ENCODE assay signal across 2 cellular contexts in the genomic region with DNA sequence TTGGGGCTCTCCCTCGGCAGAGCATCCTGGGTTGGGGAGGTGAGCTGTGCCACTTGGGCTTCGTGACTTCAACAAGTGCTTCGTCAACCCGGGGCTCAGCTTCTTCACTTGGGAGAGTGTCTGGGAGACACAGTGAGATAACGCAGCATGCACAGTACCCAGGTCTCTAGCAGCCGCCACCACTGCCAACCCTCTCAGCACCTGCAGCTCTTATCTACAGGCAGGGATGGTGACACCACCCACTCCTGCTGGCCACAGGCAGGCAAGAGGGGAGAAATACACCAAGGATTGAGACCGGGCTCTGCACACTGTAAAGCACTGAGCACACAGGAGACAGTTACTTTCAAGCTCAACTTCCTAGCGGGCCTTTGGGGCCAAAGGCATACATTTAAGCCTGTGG.
A peak's percentile ranks its signal among the peaks of the same experiment; 100 is the strongest.
TF ChIP-seq lines count a peak whose summit lies in the region.

No MANE protein-coding gene starts in this region.

TF ChIP-seq in HCT116, 20 proteins besides CTCF, POLR2A, EP300 and RAD21:
- TF ChIP-seq CEBPB (IDR thresholded peaks at IDR 0.05; ENCODE audit: low read depth) = no peak
- no peak for TF ChIP-seq TCF7L2 (IDR thresholded peaks at IDR 0.05; ENCODE audit: borderline replicate concordance, extremely low read depth, insufficient read depth, insufficient read length)
- TF ChIP-seq, protein P1, sequence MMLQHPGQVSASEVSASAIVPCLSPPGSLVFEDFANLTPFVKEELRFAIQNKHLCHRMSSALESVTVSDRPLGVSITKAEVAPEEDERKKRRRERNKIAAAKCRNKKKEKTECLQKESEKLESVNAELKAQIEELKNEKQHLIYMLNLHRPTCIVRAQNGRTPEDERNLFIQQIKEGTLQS (IDR thresholded peaks at IDR 0.05) = no peak
- TF ChIP-seq ZFX (IDR thresholded peaks at IDR 0.05) = no peak
- no peak for TF ChIP-seq SIN3A (IDR thresholded peaks at IDR 0.05; ENCODE audit: low read depth)
- TF ChIP-seq SP1 (IDR thresholded peaks at IDR 0.05; ENCODE audit: low read depth) = no peak
- no peak for TF ChIP-seq FOSL1 (IDR thresholded peaks at IDR 0.05; ENCODE audit: low read depth)
- no peak for TF ChIP-seq POLR2AphosphoS5 (IDR thresholded peaks at IDR 0.05; ENCODE audit: low read depth, low read length)
- TF ChIP-seq, protein P2, sequence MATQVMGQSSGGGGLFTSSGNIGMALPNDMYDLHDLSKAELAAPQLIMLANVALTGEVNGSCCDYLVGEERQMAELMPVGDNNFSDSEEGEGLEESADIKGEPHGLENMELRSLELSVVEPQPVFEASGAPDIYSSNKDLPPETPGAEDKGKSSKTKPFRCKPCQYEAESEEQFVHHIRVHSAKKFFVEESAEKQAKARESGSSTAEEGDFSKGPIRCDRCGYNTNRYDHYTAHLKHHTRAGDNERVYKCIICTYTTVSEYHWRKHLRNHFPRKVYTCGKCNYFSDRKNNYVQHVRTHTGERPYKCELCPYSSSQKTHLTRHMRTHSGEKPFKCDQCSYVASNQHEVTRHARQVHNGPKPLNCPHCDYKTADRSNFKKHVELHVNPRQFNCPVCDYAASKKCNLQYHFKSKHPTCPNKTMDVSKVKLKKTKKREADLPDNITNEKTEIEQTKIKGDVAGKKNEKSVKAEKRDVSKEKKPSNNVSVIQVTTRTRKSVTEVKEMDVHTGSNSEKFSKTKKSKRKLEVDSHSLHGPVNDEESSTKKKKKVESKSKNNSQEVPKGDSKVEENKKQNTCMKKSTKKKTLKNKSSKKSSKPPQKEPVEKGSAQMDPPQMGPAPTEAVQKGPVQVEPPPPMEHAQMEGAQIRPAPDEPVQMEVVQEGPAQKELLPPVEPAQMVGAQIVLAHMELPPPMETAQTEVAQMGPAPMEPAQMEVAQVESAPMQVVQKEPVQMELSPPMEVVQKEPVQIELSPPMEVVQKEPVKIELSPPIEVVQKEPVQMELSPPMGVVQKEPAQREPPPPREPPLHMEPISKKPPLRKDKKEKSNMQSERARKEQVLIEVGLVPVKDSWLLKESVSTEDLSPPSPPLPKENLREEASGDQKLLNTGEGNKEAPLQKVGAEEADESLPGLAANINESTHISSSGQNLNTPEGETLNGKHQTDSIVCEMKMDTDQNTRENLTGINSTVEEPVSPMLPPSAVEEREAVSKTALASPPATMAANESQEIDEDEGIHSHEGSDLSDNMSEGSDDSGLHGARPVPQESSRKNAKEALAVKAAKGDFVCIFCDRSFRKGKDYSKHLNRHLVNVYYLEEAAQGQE (IDR thresholded peaks at IDR 0.05; ENCODE audit: low read depth) = no peak
- TF ChIP-seq, protein P3, sequence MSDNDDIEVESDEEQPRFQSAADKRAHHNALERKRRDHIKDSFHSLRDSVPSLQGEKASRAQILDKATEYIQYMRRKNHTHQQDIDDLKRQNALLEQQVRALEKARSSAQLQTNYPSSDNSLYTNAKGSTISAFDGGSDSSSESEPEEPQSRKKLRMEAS (IDR thresholded peaks at IDR 0.05) = no peak
- TF ChIP-seq, protein P4, sequence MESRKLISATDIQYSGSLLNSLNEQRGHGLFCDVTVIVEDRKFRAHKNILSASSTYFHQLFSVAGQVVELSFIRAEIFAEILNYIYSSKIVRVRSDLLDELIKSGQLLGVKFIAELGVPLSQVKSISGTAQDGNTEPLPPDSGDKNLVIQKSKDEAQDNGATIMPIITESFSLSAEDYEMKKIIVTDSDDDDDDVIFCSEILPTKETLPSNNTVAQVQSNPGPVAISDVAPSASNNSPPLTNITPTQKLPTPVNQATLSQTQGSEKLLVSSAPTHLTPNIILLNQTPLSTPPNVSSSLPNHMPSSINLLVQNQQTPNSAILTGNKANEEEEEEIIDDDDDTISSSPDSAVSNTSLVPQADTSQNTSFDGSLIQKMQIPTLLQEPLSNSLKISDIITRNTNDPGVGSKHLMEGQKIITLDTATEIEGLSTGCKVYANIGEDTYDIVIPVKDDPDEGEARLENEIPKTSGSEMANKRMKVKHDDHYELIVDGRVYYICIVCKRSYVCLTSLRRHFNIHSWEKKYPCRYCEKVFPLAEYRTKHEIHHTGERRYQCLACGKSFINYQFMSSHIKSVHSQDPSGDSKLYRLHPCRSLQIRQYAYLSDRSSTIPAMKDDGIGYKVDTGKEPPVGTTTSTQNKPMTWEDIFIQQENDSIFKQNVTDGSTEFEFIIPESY (IDR thresholded peaks at IDR 0.05; ENCODE audit: extremely low read depth, insufficient replicate concordance, low read length) = no peak
- no peak for TF ChIP-seq ZNF274 (IDR thresholded peaks at IDR 0.05; ENCODE audit: low read depth, low read length)
- TF ChIP-seq JUND (IDR thresholded peaks at IDR 0.05) = no peak
- TF ChIP-seq EZH2phosphoT487 (IDR thresholded peaks at IDR 0.05; ENCODE audit: borderline replicate concordance) = no peak
- TF ChIP-seq ELF1 (IDR thresholded peaks at IDR 0.05; ENCODE audit: borderline replicate concordance, low read depth) = no peak
- TF ChIP-seq EGR1 (IDR thresholded peaks at IDR 0.05; ENCODE audit: low read depth) = no peak
- no peak for TF ChIP-seq EZH2 (IDR thresholded peaks at IDR 0.05)

TF ChIP-seq in K562, 482 proteins besides CTCF, POLR2A, EP300 and RAD21:
- TF ChIP-seq FOXA3 (CRISPR knock-in tag; conservative IDR thresholded peaks at IDR 0.05 in 1 of 2, IDR thresholded peaks at IDR 0.05 in 1 of 2) = no peak
- TF ChIP-seq BRCA1 (IDR thresholded peaks at IDR 0.05) = no peak
- 0 out of 2 replicates have a peak, but pooled peaks have one; percentile 20 for TF ChIP-seq BRCA1 (CRISPR knock-in tag; IDR thresholded peaks at IDR 0.05)
